ENCODE assay signal across 21 cellular contexts in genomic region chr4:6565691-6566431, GRCh38. TPM values are rescaled to one million over a fixed set of nuclear protein-coding genes. Genes with fewer than 3 reads are reported as not detected.
DNase-seq lines count a peak whose midpoint lies in the region; ATAC-seq, FAIRE-seq and TF ChIP-seq lines count a peak whose summit lies in the region.
"Had no signal": no experiment of that assay in that cellular context is flagged by ENCODE, and none has a peak within 500 bp of the region (broad histone marks: within the 10 kb centered on the region; RNA-seq: fewer than 3 reads in every experiment).

No MANE protein-coding gene starts in this region.

- CTCF ChIA-PET in K562 (lab: Yijun Ruan, JAX; ENCODE audit: low intra/inter-chr PET ratio) (no interaction called here), Calu3 (lab: Charles Lee) (no interaction called here)

- no peak for TF ChIP-seq POLR2A in K562 (conservative IDR thresholded peaks at IDR 0.05)

- H3K4me3 ChIP-seq in BLaER1 (no peak overlapping the region), K562 (no peak overlapping the region), osteoblast (ENCODE audit: insufficient read depth, low read length) (no peak overlapping the region)

- no peak for FAIRE-seq in K562 (lab: Jason Lieb, UNC)
- FAIRE-seq: A204.1 had no signal

- peak overlapping the region; percentile 18; the same call in 1 of the 2 replicates for H3K4me2 ChIP-seq in BLaER1
- H3K4me2 ChIP-seq in K562 (ENCODE audit: insufficient read depth, low read length), result no peak overlapping the region
- no peak overlapping the region for H3K4me2 ChIP-seq in osteoblast (ENCODE audit: insufficient read depth, low read length)

- H3K27ac ChIP-seq in BLaER1, result no peak overlapping the region
- H3K27ac ChIP-seq in K562 (ENCODE audit: extremely low read depth, low read depth, low read length), result no peak overlapping the region
- no peak overlapping the region for H3K27ac ChIP-seq in foreskin keratinocyte
- no peak overlapping the region for H3K27ac ChIP-seq in osteoblast (ENCODE audit: low read depth, low read length)

- H3K4me1 ChIP-seq in BLaER1 (peaks cover 25% of the 10 kb centered on the region), K562 (replicated peaks in 1 of 2; ENCODE audit: control insufficient read depth in 2 of 2, insufficient read depth in 2 of 2, low read length in 2 of 2) (peaks cover 6 to 23% of the 10 kb centered on the region in 2 experiments; a peak in 3 of 5 replicates), foreskin keratinocyte (peaks cover 6% of the 10 kb centered on the region), osteoblast (ENCODE audit: insufficient read depth, low read length) (peaks cover 3% of the 10 kb centered on the region)

- peaks cover 9% of the 10 kb centered on the region for H3K4me1 Mint-ChIP-seq in Calu3 (ENCODE audit: low read depth, unreplicated experiment)

- no peak overlapping the region for H2AFZ ChIP-seq in K562 (ENCODE audit: low read depth, low read length)
- H2AFZ ChIP-seq in osteoblast (ENCODE audit: low read length), result no peak overlapping the region

- TF ChIP-seq EP300 in K562 (IDR thresholded peaks at IDR 0.05; ENCODE audit: low read length), result no peak

- no peak for TF ChIP-seq RAD21 in K562 (CRISPR knock-in tag; conservative IDR thresholded peaks at IDR 0.05 in 1 of 2, IDR thresholded peaks at IDR 0.05 in 1 of 2)

- H3K9me1 ChIP-seq in K562 (ENCODE audit: control insufficient read depth, insufficient read depth, low read length), result no peaks in the 10 kb centered on the region

- intact Hi-C loops in K562 (cut with micrococcal nuclease), result no loop called here
- intact Hi-C loops in Calu3 (cut with micrococcal nuclease; ENCODE audit: unreplicated experiment), result no loop called here

- H3K27me3 Mint-ChIP-seq in Calu3 (ENCODE audit: unreplicated experiment), result peaks cover 78% of the 10 kb centered on the region

- H3K4me3 Mint-ChIP-seq in Calu3 (ENCODE audit: low read depth, unreplicated experiment), result no peak overlapping the region
- H3K4me3 Mint-ChIP-seq: HFFc6 had no signal

- ATAC-seq in K562 (no peak), foreskin keratinocyte (peak; percentile 7)
- ATAC-seq: Panc1 had no signal

- no peak overlapping the region for H3K27ac Mint-ChIP-seq in Calu3 (ENCODE audit: unreplicated experiment)
- H3K27ac Mint-ChIP-seq: H9, HFFc6, IgD-negative memory B cell had no signal

- H3K9me3 ChIP-seq in BLaER1 (peaks cover 19% of the 10 kb centered on the region), K562 (replicated peaks; ENCODE audit: control insufficient read depth, insufficient read depth, low read depth, low read length) (peaks cover 7% of the 10 kb centered on the region; the same call in 1 of the 2 replicates), osteoblast (ENCODE audit: low read depth, low read length) (no peaks in the 10 kb centered on the region)

- BruUV-seq in K562 (replicated peaks; lab: Mats Ljungman, UMichigan), result no TSS peak
- BruUV-seq in Calu3 (replicated peaks; lab: Mats Ljungman, UMichigan), result no TSS peak

- in situ Hi-C loops in K562 (cut with MboI), result no loop called here

- POLR2A ChIA-PET in K562 (lab: Yijun Ruan, JAX), result no interaction called here

- H4K20me1 ChIP-seq in BLaER1 (no peaks in the 10 kb centered on the region), K562 (replicated peaks; ENCODE audit: control insufficient read depth, insufficient read depth, low read length) (0 out of 2 replicates have a peak, but pooled peaks cover 5% of the 10 kb centered on the region), osteoblast (ENCODE audit: insufficient read depth, low read length) (no peaks in the 10 kb centered on the region)

- no peak for TF ChIP-seq CTCF in K562 (IDR thresholded peaks at IDR 0.05 in 2 of 3, conservative IDR thresholded peaks at IDR 0.05 in 1 of 3; ENCODE audit: insufficient read depth in 2 of 3, low read depth in 1 of 3, low read length in 3 of 3)
- no peak for TF ChIP-seq CTCF in foreskin keratinocyte (conservative IDR thresholded peaks at IDR 0.05)
- no peak for TF ChIP-seq CTCF in osteoblast (IDR thresholded peaks at IDR 0.05; ENCODE audit: extremely low read depth, low read depth, low read length)
- no peak for TF ChIP-seq CTCF in Calu3 (IDR thresholded peaks at IDR 0.05; ENCODE audit: unreplicated experiment)

- H3K36me3 Mint-ChIP-seq in Calu3 (ENCODE audit: insufficient read depth, unreplicated experiment), result no peaks in the 10 kb centered on the region
- H3K36me3 Mint-ChIP-seq: IgD-negative memory B cell had no signal

- DNase-seq in K562 (ENCODE audit: extremely low read depth in 1 of 4, low spot score in 3 of 4), result no peak
- peak; percentile 61 to 76 for DNase-seq in foreskin keratinocyte
- DNase-seq in osteoblast (ENCODE audit: insufficient read length, low spot score, missing footprints), result peak; percentile 87
- no peak for DNase-seq in GM19238 (ENCODE audit: insufficient read length, low spot score)
- no peak for DNase-seq in activated effector memory CD4-positive, alpha-beta T cell treated with Interleukin-2 at 50 U/mL for 16 hours
- no peak for DNase-seq in Calu3
- DNase-seq: EL, GF-D8, H9, HFFc6, Karpas-422, NCI-H1417, NCI-H1694 treated with DMSO at 0.1 percent for 48 hours, NCI-H2081 treated with DMSO at 0.1 percent for 48 hours, NCI-H2171 treated with DMSO at 0.1 percent for 48 hours, NCI-H524 treated with DMSO at 0.1 percent for 48 hours, NCI-H82 had no signal

- H3K79me2 ChIP-seq in K562 (ENCODE audit: control insufficient read depth, insufficient read depth, low read length) (no peaks in the 10 kb centered on the region), osteoblast (ENCODE audit: insufficient read depth, low read length) (no peaks in the 10 kb centered on the region)

- H3K9me3 Mint-ChIP-seq in Calu3 (ENCODE audit: low read depth, unreplicated experiment), result no peaks in the 10 kb centered on the region
- H3K9me3 Mint-ChIP-seq: H9, IgD-negative memory B cell had no signal

- H3K9ac ChIP-seq in BLaER1 (0 out of 2 replicates have a peak overlapping the region, but pooled peaks have one; percentile 1), K562 (ENCODE audit: insufficient read depth in 1 of 2, low read depth in 2 of 2, low read length in 2 of 2) (no peak overlapping the region)

- H3K36me3 ChIP-seq in BLaER1, result no peaks in the 10 kb centered on the region
- no peaks in the 10 kb centered on the region for H3K36me3 ChIP-seq in K562 (ENCODE audit: control insufficient read depth, insufficient read depth, low read length)
- H3K36me3 ChIP-seq in osteoblast (ENCODE audit: insufficient read depth, low read length), result no peaks in the 10 kb centered on the region

- H3K27me3 ChIP-seq in BLaER1 (no peaks in the 10 kb centered on the region), K562 (ENCODE audit: control insufficient read depth in 2 of 2, insufficient read depth in 2 of 2, low read length in 2 of 2) (peaks cover 28 to 67% of the 10 kb centered on the region in 2 experiments), foreskin keratinocyte (peaks cover 50% of the 10 kb centered on the region), osteoblast (ENCODE audit: insufficient read depth, low read length) (peaks cover 45% of the 10 kb centered on the region)

- 2% methylated on average over 16 of the region's 16 CpGs for WGBS in K562 (ENCODE audit: insufficient coverage, low coverage, missing lambda C conversion rate)

TF ChIP-seq in K562, 482 proteins besides CTCF, POLR2A, EP300 and RAD21:
- 0 out of 2 replicates have a peak, but pooled peaks have one; percentile 11 for TF ChIP-seq USF1 (CRISPR knock-in tag; IDR thresholded peaks at IDR 0.05)
- TF ChIP-seq PHF8 (IDR thresholded peaks at IDR 0.05; ENCODE audit: borderline replicate concordance, low read length), result no peak
- no peak for TF ChIP-seq ELK3 (CRISPR knock-in tag; IDR thresholded peaks at IDR 0.05)
- no peak for TF ChIP-seq SMAD1 (IDR thresholded peaks at IDR 0.05; ENCODE audit: low read depth, low read length, partially characterized antibody)
TF ChIP-seq in K562: peak in this region for 1.

RNA-seq across cellular contexts. Expression of gene MAN2B2, which starts 9.1 kb away (rescaled TPM):
- 7.7 and 16.2 TPM in 2 replicates for total RNA-seq in K562 (2011; cell fraction: chromatin; rRNA removed; ENCODE audit: low replicate concordance)
- 17.6 and 18.3 TPM in 2 replicates for total RNA-seq in K562 (2011; cell fraction: nucleolus; rRNA removed)
- 12.6 TPM in 2 replicates for total RNA-seq in K562 (2011; cell fraction: nucleoplasm; rRNA removed)
- total RNA-seq in K562 (2014; rRNA removed) (5.3 and 6.0 TPM in 2 replicates), K562 (2014; rRNA removed; fragmentation: Illumina TruSeq; extraction: Trizol) (1.7 TPM in 2 replicates), K562 (2015; rRNA removed; fragmentation: Illumina TruSeq; extraction: Trizol) (3.8 and 4.1 TPM in 2 replicates), K562 (2021) (8.5 and 8.8 TPM in 2 replicates), foreskin keratinocyte (12.1 and 12.8 TPM in 2 replicates), osteoblast (26.8 and 28.2 TPM in 2 replicates), Calu3 (2022) (30.9 and 36.2 TPM in 2 replicates)
- polyA plus RNA-seq in K562 (2011; rRNA removed) (2.5 and 3.7 TPM in 2 replicates), K562 (2014; fragmentation: Illumina TruSeq; extraction: Trizol) (3.7 and 4.8 TPM in 2 replicates), K562 (2014; fragmentation: Nextera tagmentation; extraction: Ambion mirVana) (under 1 TPM; 0.21 to 0.27 TPM), K562 (2014; rRNA removed) (4.2 and 4.9 TPM in 2 replicates), foreskin keratinocyte (6.4 and 7.1 TPM in 2 replicates)
- polyA plus RNA-seq in K562 (2011; cell fraction: cytosol; rRNA removed), result 3.8 and 8.3 TPM in 2 replicates
- polyA plus RNA-seq in K562 (2011; cell fraction: nucleus; rRNA removed), result 8.0 and 12.5 TPM in 2 replicates
- polyA plus RNA-seq in K562 (2012), result 5.9 and 18.3 TPM in 2 replicates
- polyA minus RNA-seq in K562 (2011; rRNA and poly(A)+ RNA removed), result 2.5 and 3.6 TPM in 2 replicates
- polyA minus RNA-seq in K562 (2011; cell fraction: cytosol; rRNA and poly(A)+ RNA removed), result 6.9 and 13.0 TPM in 2 replicates
- 5.7 and 6.0 TPM in 2 replicates for polyA minus RNA-seq in K562 (2011; cell fraction: nucleus; rRNA and poly(A)+ RNA removed)

Comparison
In these comparisons a context has a peak if more than half of its experiments do, and no peak if none do; other contexts are left out.
1. DNase-seq: peak in foreskin keratinocyte (2 of 2) and osteoblast (single experiment); none in K562 (0 of 4), GM19238 (single experiment), activated effector memory CD4-positive, alpha-beta T cell treated with Interleukin-2 at 50 U/mL for 16 hours (single experiment) and Calu3 (single experiment).